In genomic region chr15:32870240-32871033, GRCh38 we compare ENCODE assay signal across 1 cellular context.
TF ChIP-seq lines count a peak whose summit lies in the region.

No MANE protein-coding gene starts in this region.

TF ChIP-seq in K562, 482 proteins besides CTCF, POLR2A, EP300 and RAD21 (continued from another document):
- TF ChIP-seq FOS (IDR thresholded peaks at IDR 0.05; ENCODE audit: extremely low read depth, insufficient read length): peak; percentile 53
- TF ChIP-seq ZNF395 (CRISPR knock-in tag; IDR thresholded peaks at IDR 0.05): no peak
- TF ChIP-seq CBX1 (IDR thresholded peaks at IDR 0.05; ENCODE audit: low read depth): no peak
- peak; percentile 80 for TF ChIP-seq MEF2D (tag; conservative IDR thresholded peaks at IDR 0.05; ENCODE audit: low read depth)
- peak; percentile 63 for TF ChIP-seq ZBTB12 (CRISPR knock-in tag; IDR thresholded peaks at IDR 0.05)
- peak; percentile 91 for TF ChIP-seq JUN (IDR thresholded peaks at IDR 0.05; ENCODE audit: borderline replicate concordance, low read depth, low read length)
- no peak for TF ChIP-seq JUN (CRISPR knock-in tag; IDR thresholded peaks at IDR 0.05; ENCODE audit: borderline replicate concordance)
- no peak for TF ChIP-seq HNRNPK (IDR thresholded peaks at IDR 0.05; ENCODE audit: low read depth, low read length, poor library complexity, severe bottlenecking)
- TF ChIP-seq ATF3 (IDR thresholded peaks at IDR 0.05): peak; percentile 90
- peak; percentile 80 for TF ChIP-seq ATF3 (CRISPR knock-in tag; conservative IDR thresholded peaks at IDR 0.05)
- TF ChIP-seq TARDBP (IDR thresholded peaks at IDR 0.05): no peak
- TF ChIP-seq NR3C1 (CRISPR knock-in tag; IDR thresholded peaks at IDR 0.05): no peak
- TF ChIP-seq NFATC3 (IDR thresholded peaks at IDR 0.05): peak; percentile 97
